Comparison of ENCODE assay signal across 1 cellular context in the genomic region with DNA sequence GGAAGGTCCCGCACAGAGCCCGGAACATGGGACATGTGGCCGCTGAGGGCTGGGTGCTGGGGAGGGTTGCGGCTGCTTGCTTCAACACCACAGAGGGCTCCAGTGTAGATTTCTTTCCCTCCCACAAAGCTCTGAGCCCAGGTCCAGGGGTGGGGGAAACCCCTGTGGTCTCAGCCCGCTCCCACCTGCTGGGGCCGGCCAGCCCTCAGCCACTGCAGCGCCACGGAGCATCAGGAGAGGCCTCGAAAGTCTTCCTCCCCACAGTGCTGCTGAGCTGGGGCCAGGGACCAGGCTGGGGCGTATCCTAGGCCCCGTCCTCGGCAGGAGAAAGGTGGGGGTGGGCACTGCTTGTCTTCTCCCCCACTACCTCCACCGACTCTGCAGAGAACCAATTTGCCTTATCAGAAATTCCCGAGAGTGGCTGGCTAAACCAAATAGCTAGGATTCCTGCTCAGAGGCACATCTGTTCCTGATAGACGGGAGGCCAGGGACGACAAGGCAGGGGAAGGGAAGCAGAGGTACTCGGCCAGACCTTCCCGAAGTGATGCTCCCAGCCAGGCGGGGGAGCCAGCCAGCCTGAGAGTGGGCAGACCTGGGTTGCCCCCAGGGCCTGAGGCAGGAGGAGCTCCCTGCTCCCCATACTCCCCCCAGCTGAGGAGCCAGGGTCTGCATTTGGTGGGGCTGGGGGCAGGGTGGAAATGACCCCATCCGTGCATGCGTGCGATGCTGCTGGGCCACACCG.
TF ChIP-seq lines count a peak whose summit lies in the region.

No MANE protein-coding gene starts in this region.

TF ChIP-seq in H1, 55 proteins besides CTCF, POLR2A, EP300 and RAD21:
- no peak for TF ChIP-seq BACH1 (IDR thresholded peaks at IDR 0.05; ENCODE audit: low read length)
- no peak for TF ChIP-seq BCL11A (IDR thresholded peaks at IDR 0.05; ENCODE audit: low read depth in 2 of 2, low read length in 2 of 2)
- no peak for TF ChIP-seq EZH2 (IDR thresholded peaks at IDR 0.05; ENCODE audit: low read depth, low read length, severe bottlenecking)
- no peak for TF ChIP-seq TEAD4 (IDR thresholded peaks at IDR 0.05; ENCODE audit: low read depth, low read length)
- no peak for TF ChIP-seq SIN3A (conservative IDR thresholded peaks at IDR 0.05 in 1 of 2, IDR thresholded peaks at IDR 0.05 in 1 of 2; ENCODE audit: low read depth in 1 of 2, low read length in 2 of 2)
- no peak for TF ChIP-seq CTBP2 (IDR thresholded peaks at IDR 0.05; ENCODE audit: borderline replicate concordance, insufficient read depth, insufficient read length, low read length)
TF ChIP-seq in H1: peak in this region for 0.
